ENCODE assay signal across 1 cellular context in genomic region chr10:6838118-6838517, GRCh38.
TF ChIP-seq lines count a peak whose summit lies in the region.

No MANE protein-coding gene starts in this region.

TF ChIP-seq in H1, 55 proteins besides CTCF, POLR2A, EP300 and RAD21 (continued from another document):
- TF ChIP-seq RFX5 (IDR thresholded peaks at IDR 0.05; ENCODE audit: borderline replicate concordance, low read depth, low read length) = no peak
- no peak for TF ChIP-seq ZNF274 (IDR thresholded peaks at IDR 0.05; ENCODE audit: borderline replicate concordance, extremely low read depth, low read length)
- TF ChIP-seq CEBPB (IDR thresholded peaks at IDR 0.05; ENCODE audit: low read depth, low read length) = no peak
- TF ChIP-seq EZH2 (IDR thresholded peaks at IDR 0.05; ENCODE audit: low read depth, low read length, severe bottlenecking) = no peak
- TF ChIP-seq SP1 (IDR thresholded peaks at IDR 0.05; ENCODE audit: low read depth, low read length) = no peak
- TF ChIP-seq HDAC2 (IDR thresholded peaks at IDR 0.05; ENCODE audit: borderline replicate concordance in 1 of 2, low read depth in 2 of 2, low read length in 2 of 2) = no peak
- no peak for TF ChIP-seq PHF8 (conservative IDR thresholded peaks at IDR 0.05; ENCODE audit: low read depth, low read length)
- no peak for TF ChIP-seq KDM5A (IDR thresholded peaks at IDR 0.05; ENCODE audit: low read length)
- no peak for TF ChIP-seq CHD2 (IDR thresholded peaks at IDR 0.05; ENCODE audit: low read length)
- TF ChIP-seq TAF1 (IDR thresholded peaks at IDR 0.05; ENCODE audit: low read depth, low read length) = no peak
- no peak for TF ChIP-seq CHD1 (IDR thresholded peaks at IDR 0.05; ENCODE audit: low read depth, low read length)
- TF ChIP-seq SUZ12 (IDR thresholded peaks at IDR 0.05; ENCODE audit: low read length) = no peak
- no peak for TF ChIP-seq POLR2AphosphoS5 (IDR thresholded peaks at IDR 0.05; ENCODE audit: low read depth, low read length)
- no peak for TF ChIP-seq BCL11A (IDR thresholded peaks at IDR 0.05; ENCODE audit: low read depth in 2 of 2, low read length in 2 of 2)
- no peak for TF ChIP-seq RNF2 (IDR thresholded peaks at IDR 0.05; ENCODE audit: borderline replicate concordance, low read depth, low read length, missing control alignments, poor library complexity, severe bottlenecking)
- no peak for TF ChIP-seq TBP (IDR thresholded peaks at IDR 0.05; ENCODE audit: low read depth, low read length)
